ENCODE assay signal across 8 cellular contexts in the genomic region with DNA sequence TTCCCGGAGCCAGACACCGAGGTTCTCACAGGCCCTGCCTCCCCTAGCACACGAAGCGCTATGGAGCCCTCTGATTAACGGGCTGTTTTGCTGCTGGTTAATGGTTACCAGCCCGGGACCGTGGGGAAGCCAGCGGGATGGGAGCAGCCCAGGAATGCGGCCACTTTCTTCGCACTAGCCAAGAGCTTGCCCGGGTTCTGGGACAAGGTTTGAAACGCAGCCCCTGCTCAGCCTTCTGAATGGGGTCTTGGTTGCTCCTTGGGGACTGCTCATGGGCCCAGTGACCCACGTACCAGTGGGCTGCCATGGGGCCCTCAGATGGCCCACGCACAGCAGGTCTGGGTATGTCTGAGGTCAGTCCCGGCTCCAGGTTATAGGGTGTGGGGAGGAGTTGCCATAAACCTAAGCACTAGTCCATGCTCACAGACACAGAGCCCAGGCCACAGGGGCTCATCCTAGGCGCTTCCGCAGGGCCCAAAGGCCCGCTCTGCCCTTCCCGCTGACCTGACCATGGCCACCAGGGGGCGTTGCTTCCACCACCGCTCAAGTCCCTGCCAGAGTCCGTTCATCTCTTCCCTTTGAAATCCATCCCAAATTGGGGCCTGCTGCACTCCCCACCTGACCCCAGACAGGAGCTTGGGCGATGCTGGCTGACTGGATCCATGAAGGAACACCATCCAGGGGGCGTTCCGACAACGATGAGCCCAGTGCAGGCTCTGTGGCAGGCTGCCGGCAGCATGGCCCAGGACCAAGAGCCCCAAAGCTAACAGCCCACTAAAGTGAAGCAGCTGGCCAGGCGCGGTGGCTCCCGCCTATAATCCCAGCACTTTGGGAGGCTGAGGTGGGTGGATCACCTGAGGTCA.
DNase-seq lines count a peak whose midpoint lies in the region; ATAC-seq and TF ChIP-seq lines count a peak whose summit lies in the region.

No MANE protein-coding gene starts in this region.

- no peaks in the 10 kb centered on the region for H3K27me3 Mint-ChIP-seq in memory B cell

- DNase-seq in GM06990 (ENCODE audit: extremely low read depth, insufficient read length) (peak; percentile 58), NAMALWA (ENCODE audit: low spot score) (peak; percentile 49), memory B cell (ENCODE audit: low spot score in 2 of 2) (peak; percentile 44 to 66)
- peak; percentile 62 for DNase-seq in activated CD4-positive, alpha-beta T cell treated with anti-CD3 and anti-CD28 coated beads, Interleukin-2, amount 50 U/mL, for 1 hour
- peak; percentile 28 for DNase-seq in effector CD8-positive, alpha-beta T cell (lab: John Stamatoyannopoulos, UW)
- peak; percentile 83 for DNase-seq in stimulated activated CD8-positive, alpha-beta memory T cell treated with anti-CD3 and anti-CD28 coated beads, Interleukin-4, amount 100 ng/mL, for 48 hours

- TF ChIP-seq CTCF in GM06990 (IDR thresholded peaks at IDR 0.05; ENCODE audit: insufficient read depth, low read length, poor library complexity, severe bottlenecking): peak; percentile 79

- H3K36me3 ChIP-seq in GM06990 (ENCODE audit: control insufficient read depth, insufficient read depth, low read length): peaks cover 34% of the 10 kb centered on the region

- peaks cover 10% of the 10 kb centered on the region for H3K36me3 Mint-ChIP-seq in memory B cell

- H3K27me3 ChIP-seq in GM06990 (replicated peaks; ENCODE audit: control insufficient read depth, insufficient read depth, low read length): no peaks in the 10 kb centered on the region

- H3K9me3 Mint-ChIP-seq in memory B cell: no peaks in the 10 kb centered on the region

- ATAC-seq in memory B cell (ENCODE audit: low read depth): peak; percentile 72
- ATAC-seq in HG03025 (IDR thresholded peaks at IDR 0.05; ENCODE audit: low FRiP score, unreplicated experiment): no peak
- no peak for ATAC-seq in GM21529 (IDR thresholded peaks at IDR 0.05; ENCODE audit: unreplicated experiment)

- no peak overlapping the region for H3K4me3 ChIP-seq in GM06990 (replicated peaks; ENCODE audit: low read depth, low read length)

- peak overlapping the region; percentile 38 for H3K27ac Mint-ChIP-seq in memory B cell

- H3K4me3 Mint-ChIP-seq in memory B cell: no peak overlapping the region

- H3K4me1 Mint-ChIP-seq in memory B cell: peaks cover 10% of the 10 kb centered on the region

Comparison
In these comparisons a context has a peak if more than half of its experiments do, and no peak if none do; other contexts are left out.
1. DNase-seq: peak in every context shown above with its lines; median percentile 83 in stimulated activated CD8-positive, alpha-beta memory T cell treated with anti-CD3 and anti-CD28 coated beads, Interleukin-4, amount 100 ng/mL, for 48 hours; 62 in activated CD4-positive, alpha-beta T cell treated with anti-CD3 and anti-CD28 coated beads, Interleukin-2, amount 50 U/mL, for 1 hour; 58 in GM06990; 55 in memory B cell; 49 in NAMALWA; 28 in effector CD8-positive, alpha-beta T cell.